1 cellular context compared by ENCODE assay signal in genomic region chr17:41822216-41823140, GRCh38.
TF ChIP-seq lines count a peak whose summit lies in the region.

No MANE protein-coding gene starts in this region.

TF ChIP-seq in IMR-90, 13 proteins besides CTCF, POLR2A, EP300 and RAD21:
- TF ChIP-seq CHD1 (IDR thresholded peaks at IDR 0.05; ENCODE audit: low read depth, low read length), result no peak
- no peak for TF ChIP-seq SMC3 (IDR thresholded peaks at IDR 0.05; ENCODE audit: low read depth, low read length)
- no peak for TF ChIP-seq BHLHE40 (IDR thresholded peaks at IDR 0.05; ENCODE audit: low read depth, low read length)
- TF ChIP-seq RCOR1 (IDR thresholded peaks at IDR 0.05; ENCODE audit: insufficient replicate concordance, low read length), result no peak
- no peak for TF ChIP-seq USF2 (IDR thresholded peaks at IDR 0.05; ENCODE audit: low read depth, low read length)
- TF ChIP-seq RFX5 (IDR thresholded peaks at IDR 0.05; ENCODE audit: low read depth, low read length), result no peak
- no peak for TF ChIP-seq MXI1 (IDR thresholded peaks at IDR 0.05; ENCODE audit: borderline replicate concordance, low read depth, low read length)
- TF ChIP-seq NFE2L2 (IDR thresholded peaks at IDR 0.05; ENCODE audit: low read depth, low read length), result no peak
- no peak for TF ChIP-seq MAFK (IDR thresholded peaks at IDR 0.05; ENCODE audit: low read depth, low read length)
- no peak for TF ChIP-seq MAZ (IDR thresholded peaks at IDR 0.05; ENCODE audit: borderline replicate concordance, low read depth, low read length)
- no peak for TF ChIP-seq CEBPB (IDR thresholded peaks at IDR 0.05; ENCODE audit: low read depth, low read length)
TF ChIP-seq in IMR-90: peak in this region for 0.
